Comparison of ENCODE assay signal across 17 cellular contexts in the genomic region with DNA sequence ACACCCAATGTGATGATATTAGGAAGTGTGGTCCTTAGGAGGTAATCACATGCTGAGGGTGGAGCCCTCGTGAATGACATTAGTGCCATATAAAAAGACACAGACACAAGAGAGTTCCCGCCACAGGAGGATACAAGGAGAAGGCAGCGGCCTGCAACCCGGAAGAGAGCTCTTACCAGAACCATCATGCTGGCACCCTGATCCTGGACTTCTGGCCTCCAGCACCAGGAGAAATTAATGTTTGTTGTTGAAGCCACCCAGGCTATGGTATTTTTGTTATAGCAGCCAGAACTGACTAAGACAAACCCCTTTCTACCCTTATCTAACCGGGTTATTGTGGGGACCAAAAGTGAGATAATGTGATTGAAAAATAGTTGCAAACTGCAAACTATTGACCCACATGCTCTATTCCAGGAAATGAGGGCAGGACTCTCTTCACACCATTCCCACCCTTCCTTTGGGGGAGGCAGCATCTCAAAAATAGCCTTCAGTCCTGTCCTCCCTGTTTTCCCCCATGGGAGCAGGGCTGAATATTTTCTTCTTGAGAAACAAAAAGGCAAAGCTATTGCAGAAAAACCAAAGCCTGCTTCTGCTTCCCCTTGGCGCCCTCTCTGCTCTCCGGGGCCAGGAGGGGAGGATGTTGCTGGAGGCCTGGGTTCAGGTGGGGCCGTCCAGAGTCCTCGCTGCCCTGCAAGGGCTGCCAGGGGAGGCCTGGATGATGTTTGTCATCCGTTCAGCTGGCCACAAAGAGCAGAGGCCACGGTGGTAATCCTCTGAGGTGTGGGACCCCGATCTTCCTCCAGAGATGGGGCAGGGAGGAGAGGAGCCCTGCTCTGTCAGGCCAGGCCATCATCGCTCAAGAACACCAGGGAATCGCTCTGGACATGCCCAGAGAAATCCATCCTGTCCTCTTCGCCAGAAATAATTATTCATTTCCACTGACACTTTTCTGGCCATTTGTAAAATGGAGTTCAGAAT.
DNase-seq lines count a peak whose midpoint lies in the region; ATAC-seq, FAIRE-seq and TF ChIP-seq lines count a peak whose summit lies in the region.
"Had no signal": no experiment of that assay in that cellular context is flagged by ENCODE, and none has a peak within 500 bp of the region (broad histone marks: within the 10 kb centered on the region; RNA-seq: fewer than 3 reads in every experiment).

No MANE protein-coding gene starts in this region.

- no peak for ATAC-seq in K562
- ATAC-seq in thoracic aorta (ENCODE audit: insufficient number of reproducible peaks, low FRiP score, low read depth): peak; percentile 28
- ATAC-seq in GM21528 (IDR thresholded peaks at IDR 0.05; ENCODE audit: low FRiP score, unreplicated experiment): no peak
- no peak for ATAC-seq in HG02610 (IDR thresholded peaks at IDR 0.05; ENCODE audit: unreplicated experiment)
- ATAC-seq in HG03565 (IDR thresholded peaks at IDR 0.05; ENCODE audit: unreplicated experiment): no peak
- ATAC-seq: GM23338; stimulated activated memory B cell treated with anti-CD40 and anti-IgM and Interleukin-4, amounts not matched to agents 10 μg/mL and 1 μg/mL and 100 μg/mL, for 72 hours had no signal

- H3K4me1 Mint-ChIP-seq in nephron progenitor cell: no peaks in the 10 kb centered on the region
- H3K4me1 Mint-ChIP-seq in T-helper 2 cell treated with Interferon-gamma antibody and Interleukin-4, amounts not matched to agents 5 μg/mL and 100 μg/mL, for 36 hours (ENCODE audit: low read depth): no peaks in the 10 kb centered on the region
- H3K4me1 Mint-ChIP-seq: GM23338; stimulated activated memory B cell treated with anti-CD40 and anti-IgM and Interleukin-4, amounts not matched to agents 10 μg/mL and 1 μg/mL and 100 μg/mL, for 72 hours had no signal

- 51% methylated on average over 14 of the region's 15 CpGs for WGBS in K562 (ENCODE audit: insufficient coverage, low coverage, missing lambda C conversion rate)

- H3K79me2 ChIP-seq in K562 (ENCODE audit: control insufficient read depth, insufficient read depth, low read length): no peaks in the 10 kb centered on the region

- H3K4me1 ChIP-seq in K562 (replicated peaks in 1 of 2; ENCODE audit: control insufficient read depth in 2 of 2, insufficient read depth in 2 of 2, low read length in 2 of 2): peaks cover 0 to 11% of the 10 kb centered on the region in 2 experiments; a peak in 2 of 5 replicates
- H3K4me1 ChIP-seq in left ventricle myocardium inferior: peaks cover 36% of the 10 kb centered on the region
- peaks cover 19 to 35% of the 10 kb centered on the region in 2 donors for H3K4me1 ChIP-seq in thoracic aorta (ENCODE audit: control insufficient read depth in 1 of 2, low read depth in 2 of 2)

- TF ChIP-seq EP300 in K562 (IDR thresholded peaks at IDR 0.05; ENCODE audit: low read length): no peak

- no peak for TF ChIP-seq POLR2A in K562 (conservative IDR thresholded peaks at IDR 0.05)

- H2AFZ ChIP-seq in K562 (ENCODE audit: low read depth, low read length): no peak overlapping the region
- H2AFZ ChIP-seq: GM23338 had no signal

- peaks cover 41% of the 10 kb centered on the region for H3K9me3 Mint-ChIP-seq in nephron progenitor cell
- H3K9me3 Mint-ChIP-seq in T-helper 2 cell treated with Interferon-gamma antibody and Interleukin-4, amounts not matched to agents 5 μg/mL and 100 μg/mL, for 36 hours: peaks cover 16% of the 10 kb centered on the region

- peaks cover 8% of the 10 kb centered on the region for H3K9me3 ChIP-seq in K562 (replicated peaks; ENCODE audit: control insufficient read depth, insufficient read depth, low read depth, low read length)
- H3K9me3 ChIP-seq in left ventricle myocardium inferior (replicated peaks): peaks cover 18% of the 10 kb centered on the region
- H3K9me3 ChIP-seq in thoracic aorta: no peaks in the 10 kb centered on the region

- POLR2A ChIA-PET in K562 (lab: Yijun Ruan, JAX): interaction anchor here (0.6 kb wide), 1 partner anchor 1496 kb away, joined by 3 read pairs; no protein-coding TSS in a partner anchor

- BruUV-seq in K562 (replicated peaks; lab: Mats Ljungman, UMichigan): no TSS peak

- no peak overlapping the region for H3K4me3 Mint-ChIP-seq in nephron progenitor cell
- no peak overlapping the region for H3K4me3 Mint-ChIP-seq in T-helper 2 cell treated with Interferon-gamma antibody and Interleukin-4, amounts not matched to agents 5 μg/mL and 100 μg/mL, for 36 hours
- H3K4me3 Mint-ChIP-seq: GM23338; stimulated activated memory B cell treated with anti-CD40 and anti-IgM and Interleukin-4, amounts not matched to agents 10 μg/mL and 1 μg/mL and 100 μg/mL, for 72 hours had no signal

- H3K36me3 ChIP-seq in K562 (ENCODE audit: control insufficient read depth, insufficient read depth, low read length): no peaks in the 10 kb centered on the region
- no peaks in the 10 kb centered on the region for H3K36me3 ChIP-seq in left ventricle myocardium inferior
- H3K36me3 ChIP-seq in thoracic aorta: no peaks in the 10 kb centered on the region

- H3K27me3 Mint-ChIP-seq in nephron progenitor cell (ENCODE audit: low read depth, poor library complexity): peaks cover 2% of the 10 kb centered on the region
- peaks cover 7% of the 10 kb centered on the region for H3K27me3 Mint-ChIP-seq in T-helper 2 cell treated with Interferon-gamma antibody and Interleukin-4, amounts not matched to agents 5 μg/mL and 100 μg/mL, for 36 hours (ENCODE audit: low read depth)
- H3K27me3 Mint-ChIP-seq: stimulated activated memory B cell treated with anti-CD40 and anti-IgM and Interleukin-4, amounts not matched to agents 10 μg/mL and 1 μg/mL and 100 μg/mL, for 72 hours had no signal

- peak overlapping the region; percentile 61 for H3K27ac Mint-ChIP-seq in nephron progenitor cell
- H3K27ac Mint-ChIP-seq in T-helper 2 cell treated with Interferon-gamma antibody and Interleukin-4, amounts not matched to agents 5 μg/mL and 100 μg/mL, for 36 hours: no peak overlapping the region
- H3K27ac Mint-ChIP-seq: activated T-helper 2 cell treated with anti-CD3 and anti-CD28 coated beads, Interferon-gamma antibody, Interleukin-2, Interleukin-4, amounts not matched to agents 10 μg/mL and 5 μg/mL and 100 μg/mL, durations not matched to agents 14 hours and 24 hours and 36 hours; GM23338; stimulated activated memory B cell treated with anti-CD40 and anti-IgM and Interleukin-4, amounts not matched to agents 10 μg/mL and 1 μg/mL and 100 μg/mL, for 72 hours had no signal

- H3K4me3 ChIP-seq in K562 (no peak overlapping the region), left ventricle myocardium inferior (no peak overlapping the region), thoracic aorta (no peak overlapping the region)
- H3K4me3 ChIP-seq: dorsolateral prefrontal cortex, GM23338 had no signal

- H3K27ac ChIP-seq in K562 (ENCODE audit: extremely low read depth, low read depth, low read length) (no peak overlapping the region), left ventricle myocardium inferior (replicated peaks) (peak overlapping the region; percentile 91), thoracic aorta (peak overlapping the region; percentile 84 to 89)
- H3K27ac ChIP-seq: dorsolateral prefrontal cortex, VCaP had no signal

- TF ChIP-seq RAD21 in K562 (CRISPR knock-in tag; conservative IDR thresholded peaks at IDR 0.05 in 1 of 2, IDR thresholded peaks at IDR 0.05 in 1 of 2): no peak

- H3K27me3 ChIP-seq in K562 (ENCODE audit: control insufficient read depth in 2 of 2, insufficient read depth in 2 of 2, low read length in 2 of 2): no peaks in the 10 kb centered on the region
- H3K27me3 ChIP-seq in left ventricle myocardium inferior (ENCODE audit: low read depth): no peaks in the 10 kb centered on the region
- no peaks in the 10 kb centered on the region for H3K27me3 ChIP-seq in thoracic aorta (replicated peaks; ENCODE audit: insufficient read depth)
- H3K27me3 ChIP-seq: dorsolateral prefrontal cortex had no signal

- H3K9me1 ChIP-seq in K562 (ENCODE audit: control insufficient read depth, insufficient read depth, low read length): no peaks in the 10 kb centered on the region

- H3K36me3 Mint-ChIP-seq in nephron progenitor cell (ENCODE audit: low read depth): peaks cover 24% of the 10 kb centered on the region
- no peaks in the 10 kb centered on the region for H3K36me3 Mint-ChIP-seq in T-helper 2 cell treated with Interferon-gamma antibody and Interleukin-4, amounts not matched to agents 5 μg/mL and 100 μg/mL, for 36 hours (ENCODE audit: low read depth)

- FAIRE-seq in K562 (lab: Jason Lieb, UNC): no peak

- no peak overlapping the region for H3K4me2 ChIP-seq in K562 (ENCODE audit: insufficient read depth, low read length)
- H3K4me2 ChIP-seq: GM23338, SK-N-SH had no signal

- no peak for TF ChIP-seq CTCF in K562 (IDR thresholded peaks at IDR 0.05 in 2 of 3, conservative IDR thresholded peaks at IDR 0.05 in 1 of 3; ENCODE audit: insufficient read depth in 2 of 3, low read depth in 1 of 3, low read length in 3 of 3)
- no peak for TF ChIP-seq CTCF in left ventricle myocardium inferior (IDR thresholded peaks at IDR 0.05; ENCODE audit: borderline replicate concordance)
- no peak for TF ChIP-seq CTCF in nephron progenitor cell (IDR thresholded peaks at IDR 0.05)
- no peak for TF ChIP-seq CTCF in thoracic aorta (IDR thresholded peaks at IDR 0.05)

- H3K9ac ChIP-seq in K562 (ENCODE audit: insufficient read depth in 1 of 2, low read depth in 2 of 2, low read length in 2 of 2): no peak overlapping the region
- H3K9ac ChIP-seq: SK-N-SH had no signal

- H4K20me1 ChIP-seq in K562 (replicated peaks; ENCODE audit: control insufficient read depth, insufficient read depth, low read length): no peaks in the 10 kb centered on the region

- in situ Hi-C loops in K562 (cut with MboI): no loop called here

- intact Hi-C loops in K562 (cut with micrococcal nuclease): no loop called here
- intact Hi-C loops in left ventricle myocardium inferior (cut with micrococcal nuclease): loop anchor here (10.0 kb wide), 1 partner anchor 59 kb away; no protein-coding TSS in a partner anchor

- CTCF ChIA-PET in K562 (lab: Yijun Ruan, JAX; ENCODE audit: low intra/inter-chr PET ratio): no interaction called here

- DNase-seq in K562 (ENCODE audit: extremely low read depth in 1 of 4, low spot score in 3 of 4) (no peak), left ventricle myocardium inferior (peak; percentile 66), nephron progenitor cell (no peak), thoracic aorta (ENCODE audit: low spot score) (no peak)
- DNase-seq in T-helper 2 cell treated with Interferon-gamma antibody and Interleukin-4, amounts not matched to agents 5 μg/mL and 100 μg/mL, for 36 hours (ENCODE audit: low spot score): no peak
- DNase-seq: Calu3; dorsolateral prefrontal cortex; GDM1; NK-92 treated with Interleukin-12 subunit alpha and Interleukin-12 subunit beta, amount 100 ng/mL, for 24 hours; SK-N-SH had no signal

TF ChIP-seq in K562, 482 proteins besides CTCF, POLR2A, EP300 and RAD21 (continues in another document):
- TF ChIP-seq SMARCE1 (IDR thresholded peaks at IDR 0.05) (no peak), ZNF12 (CRISPR knock-in tag; IDR thresholded peaks at IDR 0.05) (peak; percentile 87)
